ENCODE assay signal across 1 cellular context in the genomic region with DNA sequence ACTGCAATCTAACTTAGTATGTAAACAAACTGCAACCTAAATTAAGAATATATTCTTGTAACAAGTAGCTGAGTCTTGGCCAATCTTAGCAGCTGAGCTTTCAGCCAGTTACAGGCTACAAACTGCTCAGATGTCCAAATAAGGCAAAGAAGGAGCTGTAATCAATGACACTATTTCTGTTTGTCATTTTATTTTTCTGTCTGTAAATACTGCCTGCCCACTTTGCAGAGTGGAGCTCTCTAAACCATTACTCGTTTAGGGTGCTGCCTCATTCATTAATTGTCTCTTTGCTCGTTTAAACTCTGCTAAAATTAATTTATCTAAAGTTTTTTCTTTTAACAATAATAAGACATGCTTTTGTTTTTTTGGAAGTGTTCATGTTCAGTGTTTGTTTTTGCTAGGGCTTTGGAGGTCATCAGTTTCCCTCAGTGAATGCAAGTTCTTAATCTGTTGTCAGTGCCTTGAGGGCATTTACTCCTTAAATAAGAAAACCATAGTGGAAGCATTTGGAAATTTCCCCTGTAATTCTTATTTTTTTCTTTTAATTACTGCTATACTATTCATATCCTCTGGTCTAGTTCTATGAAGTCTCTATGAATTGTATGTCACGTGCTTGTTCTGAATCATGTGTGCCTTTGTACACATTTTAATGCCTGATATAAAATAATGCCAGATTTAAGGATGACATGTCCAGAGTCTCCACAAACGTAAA.
TF ChIP-seq lines count a peak whose summit lies in the region.

No MANE protein-coding gene starts in this region.

TF ChIP-seq in IMR-90, 13 proteins besides CTCF, POLR2A, EP300 and RAD21 (continued from another document):
- no peak for TF ChIP-seq MAZ (IDR thresholded peaks at IDR 0.05; ENCODE audit: borderline replicate concordance, low read depth, low read length)
- no peak for TF ChIP-seq BHLHE40 (IDR thresholded peaks at IDR 0.05; ENCODE audit: low read depth, low read length)
- no peak for TF ChIP-seq RFX5 (IDR thresholded peaks at IDR 0.05; ENCODE audit: low read depth, low read length)
- TF ChIP-seq CEBPB (IDR thresholded peaks at IDR 0.05; ENCODE audit: low read depth, low read length): no peak
- TF ChIP-seq MXI1 (IDR thresholded peaks at IDR 0.05; ENCODE audit: borderline replicate concordance, low read depth, low read length): no peak
- no peak for TF ChIP-seq NFE2L2 (IDR thresholded peaks at IDR 0.05; ENCODE audit: low read depth, low read length)
- TF ChIP-seq SMC3 (IDR thresholded peaks at IDR 0.05; ENCODE audit: low read depth, low read length): no peak
